9 cellular contexts compared by ENCODE assay signal in genomic region chr1:21837476-21837875, GRCh38. TPM values are rescaled to one million over a fixed set of nuclear protein-coding genes. Genes with fewer than 3 reads are reported as not detected.
"Had no signal": no experiment of that assay in that cellular context is flagged by ENCODE, and none has a peak within 500 bp of the region (broad histone marks: within the 10 kb centered on the region; RNA-seq: fewer than 3 reads in every experiment).

No MANE protein-coding gene starts in this region.

- H3K4me3 Mint-ChIP-seq: HFFc6, IgD-negative memory B cell had no signal

- H3K27me3 Mint-ChIP-seq: IgD-negative memory B cell had no signal

- ATAC-seq: HCT116, HepG2 had no signal

- H3K27ac Mint-ChIP-seq: HFFc6, IgD-negative memory B cell had no signal

- DNase-seq: GM23248, GOT3, H7, HFFc6 had no signal

RNA-seq across cellular contexts. Expression of gene LDLRAD2, which starts 25.4 kb away (rescaled TPM):
- total RNA-seq: GM23248, H4, HepG2, HT1080 had no signal
